23 cellular contexts compared by ENCODE assay signal in genomic region chr15:79403501-79403900, GRCh38. TPM values are rescaled to one million over a fixed set of nuclear protein-coding genes. Genes with fewer than 3 reads are reported as not detected.
DNase-seq lines count a peak whose midpoint lies in the region; ATAC-seq and TF ChIP-seq lines count a peak whose summit lies in the region.
"Had no signal": no experiment of that assay in that cellular context is flagged by ENCODE, and none has a peak within 500 bp of the region (broad histone marks: within the 10 kb centered on the region; RNA-seq: fewer than 3 reads in every experiment).

No MANE protein-coding gene starts in this region.

- no peak for TF ChIP-seq CTCF in BE2C (IDR thresholded peaks at IDR 0.05; ENCODE audit: low read depth, low read length)

- ATAC-seq in GM19035 (IDR thresholded peaks at IDR 0.05; ENCODE audit: unreplicated experiment) = no peak
- ATAC-seq in GM19395 (IDR thresholded peaks at IDR 0.05; ENCODE audit: unreplicated experiment) = no peak
- ATAC-seq: PC-3 had no signal

- H3K36me3 ChIP-seq in trophoblast cell (ENCODE audit: control insufficient read depth in 1 of 2, insufficient read depth in 2 of 2, low read length in 2 of 2) (no peaks in the 10 kb centered on the region), BE2C (no peaks in the 10 kb centered on the region)

- no peaks in the 10 kb centered on the region for H3K4me1 ChIP-seq in trophoblast cell (ENCODE audit: control insufficient read depth in 1 of 2, insufficient read depth in 2 of 2, low read length in 2 of 2)
- no peaks in the 10 kb centered on the region; the same call in 1 of the 2 replicates for H3K4me1 ChIP-seq in BE2C
- H3K4me1 ChIP-seq: Caco-2 had no signal

- H3K18ac ChIP-seq in trophoblast cell (ENCODE audit: low read length) = no peak overlapping the region

- no peak overlapping the region for H4K91ac ChIP-seq in trophoblast cell (ENCODE audit: low read depth, low read length)

- H3K14ac ChIP-seq in trophoblast cell (ENCODE audit: low read length) = no peak overlapping the region

- H3K9ac ChIP-seq in trophoblast cell (ENCODE audit: low read length) = no peak overlapping the region

- H4K12ac ChIP-seq in trophoblast cell (ENCODE audit: low read depth, low read length) = no peak overlapping the region

- no peaks in the 10 kb centered on the region for H3K79me2 ChIP-seq in trophoblast cell (ENCODE audit: control insufficient read depth, insufficient read depth, low read length, poor library complexity)

- DNase-seq in ELR (ENCODE audit: low read depth) (peak; percentile 48), HS-5 (ENCODE audit: low read depth) (peak; percentile 26), RKO (ENCODE audit: low spot score) (peak; percentile 3), trophoblast cell (peak; percentile 32 to 34), BE2C (no peak)
- DNase-seq: ACHN; Caco-2; CD4-positive, alpha-beta T cell; DMS153; GOT3; MM.1S; NCI-H1092; NCI-H146; NCI-H2029 treated with DMSO at 0.1 percent for 48 hours; NCI-H2171; NCI-H510A; NCI-H82; PC-3; SIG-M5; T1000 had no signal

- H3K9me3 ChIP-seq in trophoblast cell (ENCODE audit: insufficient read depth, low read depth, low read length) = no peaks in the 10 kb centered on the region
- no peaks in the 10 kb centered on the region for H3K9me3 ChIP-seq in BE2C
- H3K9me3 ChIP-seq: Caco-2 had no signal

- H3K79me1 ChIP-seq in trophoblast cell (ENCODE audit: low read length) = no peaks in the 10 kb centered on the region

- H3K4me2 ChIP-seq in trophoblast cell (ENCODE audit: low read length) = no peak overlapping the region

- H2AK5ac ChIP-seq in trophoblast cell (ENCODE audit: low read length) = no peak overlapping the region

- H2BK5ac ChIP-seq in trophoblast cell (ENCODE audit: low read depth, low read length, poor library complexity) = no peak overlapping the region

- no peak overlapping the region for H3K4ac ChIP-seq in trophoblast cell (ENCODE audit: low read depth, low read length)

- no peak overlapping the region for H2BK120ac ChIP-seq in trophoblast cell (ENCODE audit: insufficient read depth, low read length, poor library complexity)

- no peak overlapping the region for H3K23ac ChIP-seq in trophoblast cell (ENCODE audit: low read length)

- WGBS in trophoblast cell (ENCODE audit: extremely low coverage, insufficient coverage, insufficient read length) = no CpG with 5 or more reads among the region's 4 CpGs

- H3K27me3 ChIP-seq in trophoblast cell (ENCODE audit: insufficient read depth, low read length) (no peaks in the 10 kb centered on the region), BE2C (no peaks in the 10 kb centered on the region)

- no peak overlapping the region for H3K4me3 ChIP-seq in trophoblast cell (ENCODE audit: low read depth, low read length)
- no peak overlapping the region for H3K4me3 ChIP-seq in BE2C (ENCODE audit: low read depth, low read length)

- H2BK12ac ChIP-seq in trophoblast cell (ENCODE audit: low read length) = no peak overlapping the region

- H4K8ac ChIP-seq in trophoblast cell (ENCODE audit: low read depth, low read length) = no peak overlapping the region

- H3K27ac ChIP-seq in trophoblast cell (ENCODE audit: low read depth, low read length) = no peak overlapping the region
- H3K27ac ChIP-seq: RWPE1 had no signal

- H2AFZ ChIP-seq in trophoblast cell (ENCODE audit: insufficient read depth, low read length, poor library complexity) = no peak overlapping the region

RNA-seq across cellular contexts. Expression of gene MINAR1, which starts 28.6 kb away (rescaled TPM):
- 1.5 and 1.7 TPM in 2 replicates for polyA plus RNA-seq in trophoblast cell (2013)
- 3.3 TPM for polyA plus RNA-seq in BE2C (2012; ENCODE audit: insufficient read depth, insufficient read length, low read depth)
